In genomic region chr13:50276550-50276949, GRCh38 we compare ENCODE assay signal across 26 cellular contexts.
"Had no signal": no experiment of that assay in that cellular context is flagged by ENCODE, and none has a peak within 500 bp of the region (broad histone marks: within the 10 kb centered on the region; RNA-seq: fewer than 3 reads in every experiment).

No MANE protein-coding gene starts in this region.

- H3K4me2 ChIP-seq: neural progenitor cell had no signal

- H3K79me2 ChIP-seq: parathyroid adenoma had no signal

- H3K4me1 ChIP-seq: parathyroid adenoma, psoas muscle, sigmoid colon, stomach, thyroid gland, tibial nerve, upper lobe of left lung, vagina had no signal

- H3K27ac ChIP-seq: neural progenitor cell, ovary, parathyroid adenoma, psoas muscle, right lobe of liver, sigmoid colon, stomach, thoracic aorta, thyroid gland, tibial nerve, upper lobe of left lung, vagina had no signal

- H3K36me3 Mint-ChIP-seq: neural progenitor cell; stimulated activated effector memory CD8-positive, alpha-beta T cell treated with anti-CD3 and anti-CD28 coated beads, Interleukin-12 subunit alpha, Interleukin-12 subunit beta, amount 100 ng/mL, for 72 hours had no signal

- H3K4me3 ChIP-seq: neural progenitor cell, ovary, psoas muscle, right lobe of liver, sigmoid colon, stomach, thoracic aorta, thyroid gland, tibial nerve, upper lobe of left lung, vagina had no signal

- H3K4me1 Mint-ChIP-seq: nephron, neural progenitor cell had no signal

- FAIRE-seq: small intestine, urothelium cell line had no signal

- H3K36me3 ChIP-seq: neural progenitor cell, ovary, right lobe of liver, sigmoid colon, stomach, thoracic aorta, thyroid gland, tibial nerve, upper lobe of left lung, vagina had no signal

- H3K27ac Mint-ChIP-seq: stimulated activated effector memory CD8-positive, alpha-beta T cell treated with anti-CD3 and anti-CD28 coated beads, Interleukin-12 subunit alpha, Interleukin-12 subunit beta, amount 100 ng/mL, for 72 hours; stimulated activated naive B cell treated with anti-CD40 and anti-IgM and Interleukin-4, amounts not matched to agents 10 μg/mL and 1 μg/mL and 100 μg/mL, for 72 hours had no signal

- H2AFZ ChIP-seq: neural progenitor cell, parathyroid adenoma had no signal

- ATAC-seq: psoas muscle; right cardiac atrium; right lobe of liver; stimulated activated effector memory CD8-positive, alpha-beta T cell treated with anti-CD3 and anti-CD28 coated beads, Interleukin-12 subunit alpha, Interleukin-12 subunit beta, amount 100 ng/mL, for 72 hours; stimulated activated naive B cell treated with anti-CD40 and anti-IgM and Interleukin-4, amounts not matched to agents 10 μg/mL and 1 μg/mL and 100 μg/mL, for 72 hours had no signal

- DNase-seq: occipital lobe; ovary; psoas muscle; right cardiac atrium; right lobe of liver; sigmoid colon; small intestine; stimulated activated CD4-positive, alpha-beta T cell treated with anti-CD3 and anti-CD28 coated beads, Interleukin-15, amount 100 ng/mL, for 24 hours; stimulated activated CD4-positive, alpha-beta T cell treated with anti-CD3 and anti-CD28 coated beads, Interleukin-2, amount 100 ng/mL, for 24 hours; stimulated activated CD4-positive, alpha-beta T cell treated with anti-CD3 and anti-CD28 coated beads, Interleukin-2, amount 100 ng/mL, for 48 hours; stimulated activated CD4-positive, alpha-beta T cell treated with anti-CD3 and anti-CD28 coated beads, Interleukin-4, amount 100 ng/mL, for 24 hours; stimulated activated naive B cell treated with anti-CD40 and anti-IgM and Interleukin-4, amounts not matched to agents 10 μg/mL and 1 μg/mL and 100 μg/mL, for 72 hours; stimulated activated naive CD4-positive, alpha-beta T cell treated with Interleukin-2 at 50 U/mL for 16 hours; stomach; thyroid gland; upper lobe of left lung had no signal

- H3K9ac ChIP-seq: neural progenitor cell, parathyroid adenoma had no signal

- H3K27me3 Mint-ChIP-seq: progenitor cell of endocrine pancreas had no signal

- H3K4me3 Mint-ChIP-seq: nephron; neural progenitor cell; stimulated activated effector memory CD8-positive, alpha-beta T cell treated with anti-CD3 and anti-CD28 coated beads, Interleukin-12 subunit alpha, Interleukin-12 subunit beta, amount 100 ng/mL, for 72 hours; stimulated activated naive B cell treated with anti-CD40 and anti-IgM and Interleukin-4, amounts not matched to agents 10 μg/mL and 1 μg/mL and 100 μg/mL, for 72 hours; stimulated activated naive CD8-positive, alpha-beta T cell treated with anti-CD3 and anti-CD28 coated beads, Interleukin-15, Interleukin-2, amounts not matched to agents 100 ng/mL and 50 ng/mL, for 24 hours had no signal

- H3K9me3 ChIP-seq: ovary, psoas muscle, right lobe of liver, sigmoid colon, thoracic aorta, thyroid gland, upper lobe of left lung, vagina had no signal

- H3K27me3 ChIP-seq: neural progenitor cell, ovary, right lobe of liver, sigmoid colon, stomach, thyroid gland, tibial nerve, upper lobe of left lung, vagina had no signal
